ENCODE assay signal across 17 cellular contexts in the genomic region with DNA sequence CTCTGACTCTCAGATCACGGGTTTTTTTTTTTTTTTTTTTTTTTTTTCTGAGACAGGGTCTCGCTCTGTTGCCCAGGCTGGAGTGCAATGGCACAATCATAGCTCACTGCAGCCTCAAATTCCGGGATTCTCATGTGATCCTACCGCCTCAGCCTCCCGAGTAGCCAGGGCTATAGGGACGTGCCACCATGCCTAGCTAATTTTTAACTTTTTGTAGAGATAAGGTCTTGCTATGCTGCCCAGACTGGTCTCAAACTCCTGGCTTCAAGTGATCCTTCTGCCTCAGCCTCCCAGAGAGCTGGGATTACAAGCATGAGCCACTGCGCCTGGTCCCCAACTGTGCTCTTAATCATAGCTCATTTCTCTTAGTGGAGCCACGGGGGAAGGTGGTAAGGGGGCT. TPM values are rescaled to one million over a fixed set of nuclear protein-coding genes. Genes with fewer than 3 reads are reported as not detected.
DNase-seq lines count a peak whose midpoint lies in the region; ATAC-seq and TF ChIP-seq lines count a peak whose summit lies in the region.
"Had no signal": no experiment of that assay in that cellular context is flagged by ENCODE, and none has a peak within 500 bp of the region (broad histone marks: within the 10 kb centered on the region; RNA-seq: fewer than 3 reads in every experiment).

No MANE protein-coding gene starts in this region.

- 93 to 95% methylated on average over 8 of the region's 8 CpGs for WGBS in thyroid gland, 2 donors

- H3K36me3 ChIP-seq in mucosa of rectum (ENCODE audit: control insufficient read depth in 2 of 2, insufficient read depth in 2 of 2, low read length in 2 of 2) (no peaks in the 10 kb centered on the region), thyroid gland (no peaks in the 10 kb centered on the region)
- H3K36me3 ChIP-seq: SJCRH30 had no signal

- peak overlapping the region; percentile 6 for H3K27ac Mint-ChIP-seq in activated naive CD8-positive, alpha-beta T cell
- no peak overlapping the region for H3K27ac Mint-ChIP-seq in activated naive CD8-positive, alpha-beta T cell treated with anti-CD3 and anti-CD28 coated beads, Interleukin-2, amount 50 U/mL, for 24 hours
- H3K27ac Mint-ChIP-seq in WTC11 = no peak overlapping the region
- H3K27ac Mint-ChIP-seq: type B pancreatic cell had no signal

- POLR2A ChIA-PET in WTC11 (lab: Charles Lee) = interaction anchor here (0.6 to 1.3 kb wide), 2 partner anchors 10 to 36 kb away, joined by 4 to 5 read pairs; no protein-coding TSS in a partner anchor

- H3K4me3 Mint-ChIP-seq in activated naive CD8-positive, alpha-beta T cell = no peak overlapping the region
- H3K4me3 Mint-ChIP-seq in activated naive CD8-positive, alpha-beta T cell treated with anti-CD3 and anti-CD28 coated beads, Interleukin-2, amount 50 U/mL, for 24 hours = no peak overlapping the region
- no peak overlapping the region for H3K4me3 Mint-ChIP-seq in WTC11
- H3K4me3 Mint-ChIP-seq: type B pancreatic cell had no signal

- H3K36me3 Mint-ChIP-seq in activated naive CD8-positive, alpha-beta T cell = no peaks in the 10 kb centered on the region
- H3K36me3 Mint-ChIP-seq in activated naive CD8-positive, alpha-beta T cell treated with anti-CD3 and anti-CD28 coated beads, Interleukin-2, amount 50 U/mL, for 24 hours (ENCODE audit: low read depth) = peaks cover 5% of the 10 kb centered on the region
- H3K36me3 Mint-ChIP-seq in WTC11 = no peaks in the 10 kb centered on the region
- H3K36me3 Mint-ChIP-seq: type B pancreatic cell had no signal

- H3K27ac ChIP-seq in mucosa of rectum (ENCODE audit: low read depth in 2 of 2, low read length in 2 of 2) (peak overlapping the region; percentile 64 to 74), thyroid gland (peak overlapping the region in 2 of 3 donors; percentile 51 to 53)
- H3K27ac ChIP-seq: SJCRH30 had no signal

- no peak for ATAC-seq in activated naive CD8-positive, alpha-beta T cell treated with anti-CD3 and anti-CD28 coated beads, Interleukin-2, amount 50 U/mL, for 24 hours
- no peak for ATAC-seq in WTC11
- no peak for ATAC-seq in GM21619 (IDR thresholded peaks at IDR 0.05; ENCODE audit: unreplicated experiment)
- ATAC-seq: esophagus mucosa had no signal

- CTCF ChIA-PET in WTC11 (lab: Charles Lee) = interaction anchor here (1.4 to 2.0 kb wide), 4 partner anchors 10 to 157 kb away, joined by 3 to 9 read pairs (median 6); no protein-coding TSS in a partner anchor

- no peak for TF ChIP-seq POLR2A in thyroid gland (IDR thresholded peaks at IDR 0.05)

- H3K9me3 ChIP-seq in mucosa of rectum (ENCODE audit: control insufficient read depth in 2 of 2, low read length in 2 of 2) (no peaks in the 10 kb centered on the region), thyroid gland (no peaks in the 10 kb centered on the region)
- H3K9me3 ChIP-seq: SJCRH30 had no signal

- H3K4me1 ChIP-seq in mucosa of rectum (ENCODE audit: control insufficient read depth in 2 of 2, insufficient read depth in 2 of 2, low read length in 2 of 2) (peaks cover 33 to 34% of the 10 kb centered on the region in 2 donors), thyroid gland (peaks cover 15 to 29% of the 10 kb centered on the region in 2 donors)
- H3K4me1 ChIP-seq: SJCRH30 had no signal

- no peaks in the 10 kb centered on the region for H3K9me3 Mint-ChIP-seq in activated naive CD8-positive, alpha-beta T cell (ENCODE audit: low read depth)
- H3K9me3 Mint-ChIP-seq in activated naive CD8-positive, alpha-beta T cell treated with anti-CD3 and anti-CD28 coated beads, Interleukin-2, amount 50 U/mL, for 24 hours = peaks cover 2% of the 10 kb centered on the region
- H3K9me3 Mint-ChIP-seq in WTC11 = peaks cover 4% of the 10 kb centered on the region
- H3K9me3 Mint-ChIP-seq: type B pancreatic cell had no signal

- no peak overlapping the region for H3K9ac ChIP-seq in mucosa of rectum (ENCODE audit: low read depth in 1 of 2, low read length in 2 of 2)

- intact Hi-C loops in thyroid gland (cut with DNase I) = no loop called here

- TF ChIP-seq CTCF in WTC11 (IDR thresholded peaks at IDR 0.05) = no peak
- TF ChIP-seq CTCF in thyroid gland (IDR thresholded peaks at IDR 0.05) = no peak

- no peaks in the 10 kb centered on the region for H3K27me3 ChIP-seq in mucosa of rectum (ENCODE audit: control insufficient read depth in 2 of 2, insufficient read depth in 2 of 2, low read length in 2 of 2)
- H3K27me3 ChIP-seq in thyroid gland = no peaks in the 10 kb centered on the region
- H3K27me3 ChIP-seq: dorsolateral prefrontal cortex, SJCRH30 had no signal

- no peak for DNase-seq in activated naive CD8-positive, alpha-beta T cell treated with anti-CD3 and anti-CD28 coated beads, Interleukin-2, amount 50 U/mL, for 24 hours
- DNase-seq in WTC11 (ENCODE audit: low spot score) (no peak), thyroid gland (no peak), amniotic stem cell (lab: John Stamatoyannopoulos, UW) (no peak), mesenteric fat pad (ENCODE audit: low spot score) (no peak)
- DNase-seq: dorsolateral prefrontal cortex; glutamatergic neuron; NCI-H187; retina; SJCRH30; stimulated activated CD4-positive, alpha-beta T cell treated with anti-CD3 and anti-CD28 coated beads, Interleukin-2, amount 100 ng/mL, for 48 hours had no signal

- no peaks in the 10 kb centered on the region for H3K27me3 Mint-ChIP-seq in activated naive CD8-positive, alpha-beta T cell
- H3K27me3 Mint-ChIP-seq in activated naive CD8-positive, alpha-beta T cell treated with anti-CD3 and anti-CD28 coated beads, Interleukin-2, amount 50 U/mL, for 24 hours = peaks cover 2% of the 10 kb centered on the region
- H3K27me3 Mint-ChIP-seq in WTC11 (ENCODE audit: low read depth) = peaks cover 2% of the 10 kb centered on the region; the same call in 1 of the 2 replicates

- H3K4me3 ChIP-seq in mucosa of rectum (ENCODE audit: low read length in 2 of 2) (no peak overlapping the region), thyroid gland (replicated peaks in 1 of 3) (no peak overlapping the region)
- H3K4me3 ChIP-seq: dorsolateral prefrontal cortex, SJCRH30 had no signal

- peaks cover 38% of the 10 kb centered on the region for H3K4me1 Mint-ChIP-seq in activated naive CD8-positive, alpha-beta T cell (ENCODE audit: low read depth)
- H3K4me1 Mint-ChIP-seq in activated naive CD8-positive, alpha-beta T cell treated with anti-CD3 and anti-CD28 coated beads, Interleukin-2, amount 50 U/mL, for 24 hours = peaks cover 54% of the 10 kb centered on the region
- H3K4me1 Mint-ChIP-seq in WTC11 = peaks cover 44% of the 10 kb centered on the region

TF ChIP-seq in WTC11, 78 proteins besides CTCF, POLR2A, EP300 and RAD21:
- peak; percentile 84 for TF ChIP-seq ZNF121 (CRISPR knock-in tag; IDR thresholded peaks at IDR 0.05)
- no peak for TF ChIP-seq RELA (CRISPR knock-in tag; IDR thresholded peaks at IDR 0.05; ENCODE audit: borderline replicate concordance)

RNA-seq across cellular contexts. Expression of a gene that starts 4.6 kb away (rescaled TPM):
- total RNA-seq in WTC11 (2021) (235 to 389 TPM (median 236 TPM) in 3 replicates), thyroid gland (10 to 100 TPM; 33.4 to 57.5 (median 47.0) TPM), mesenteric fat pad (76.8 TPM)

RNA-seq across cellular contexts. Expression of a gene that starts 31.5 kb away (rescaled TPM):
- total RNA-seq in WTC11 (2021) (6.6 to 12.9 TPM (median 8.0 TPM) in 3 replicates), thyroid gland (10 to 100 TPM in 1 of 4 donors, 1 to 10 TPM in 3; 7.5 to 13.2 (median 9.3) TPM), mesenteric fat pad (7.5 TPM)

RNA-seq across cellular contexts. Expression of a gene that starts 34.7 kb away (rescaled TPM):
- total RNA-seq in WTC11 (2021) (4.4 to 8.0 TPM (median 4.8 TPM) in 3 replicates), thyroid gland (10 to 100 TPM in 2 of 4 donors, 1 to 10 TPM in 2; 5.7 to 19.6 (median 10.1) TPM), mesenteric fat pad (17.3 TPM)

RNA-seq across cellular contexts. Expression of a gene that starts 46.0 kb away (rescaled TPM):
- 20.8 to 35.5 TPM (median 34.6 TPM) in 3 replicates for total RNA-seq in WTC11 (2021)
- 10 to 100 TPM; 16.3 to 19.3 (median 17.9) TPM for total RNA-seq in thyroid gland
- total RNA-seq in mesenteric fat pad = 1.4 TPM
- total RNA-seq: esophagus mucosa, M059J, SJCRH30 had no signal
